In the genomic region with DNA sequence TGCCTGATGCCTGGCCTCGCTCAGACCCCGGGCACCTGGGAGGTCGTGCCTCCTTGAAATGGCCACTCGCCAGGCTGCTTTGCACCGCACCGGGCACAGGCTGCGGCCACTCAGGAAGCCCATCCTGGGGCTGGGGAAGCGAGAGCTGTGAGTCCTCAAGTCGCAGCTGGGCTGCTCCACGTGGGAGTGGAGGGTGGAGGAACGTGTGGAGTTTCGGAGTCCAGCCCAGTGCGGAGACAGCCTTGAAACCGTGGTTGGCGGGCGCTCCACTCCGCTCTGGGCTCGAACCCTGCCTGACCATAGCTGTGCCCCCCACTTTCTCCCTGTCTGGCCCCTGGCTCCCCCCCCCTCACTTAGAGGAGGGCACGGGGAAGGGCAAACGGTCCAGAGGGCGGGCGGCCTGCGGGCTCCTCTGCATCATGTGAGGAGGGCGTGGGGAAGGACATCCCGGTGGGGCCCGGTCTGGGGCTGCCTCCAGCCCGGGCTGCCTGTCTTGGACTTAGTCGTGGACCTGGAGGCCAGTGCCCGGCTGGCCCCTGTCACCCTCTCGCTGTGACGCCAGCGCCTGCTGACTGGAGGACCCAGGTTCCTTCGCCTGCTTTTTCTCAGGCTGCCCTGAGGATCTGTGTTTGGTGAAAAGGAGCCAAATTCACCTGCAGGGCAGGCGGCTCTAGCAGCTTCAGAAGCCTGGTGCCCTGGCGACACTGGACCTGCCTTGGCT, we compare ENCODE assay signal across 9 cellular contexts. TPM values are rescaled to one million over a fixed set of nuclear protein-coding genes. Genes with fewer than 3 reads are reported as not detected.
A peak's percentile ranks its signal among the peaks of the same experiment; 100 is the strongest.
DNase-seq lines count a peak whose midpoint lies in the region; ATAC-seq and TF ChIP-seq lines count a peak whose summit lies in the region.
"Had no signal": no experiment of that assay in that cellular context is flagged by ENCODE, and none has a peak within 500 bp of the region (broad histone marks: within the 10 kb centered on the region; RNA-seq: fewer than 3 reads in every experiment).

No MANE protein-coding gene starts in this region.

- H2BK15ac ChIP-seq in neuronal stem cell (ENCODE audit: low read length): no peak overlapping the region

- peak overlapping the region; percentile 17 for H4K8ac ChIP-seq in neuronal stem cell (ENCODE audit: low read depth, low read length)

- H3K36me3 Mint-ChIP-seq in CD4-positive, alpha-beta memory T cell: peaks cover 19 to 45% of the 10 kb centered on the region in 2 donors

- H3K27me3 Mint-ChIP-seq in CD4-positive, alpha-beta memory T cell: no peaks in the 10 kb centered on the region

- H3K23ac ChIP-seq in neuronal stem cell (ENCODE audit: low read depth, low read length, poor library complexity): peak overlapping the region; percentile 85

- H2AFZ ChIP-seq in fibroblast of lung (ENCODE audit: low read length): no peak overlapping the region
- H2AFZ ChIP-seq in neuronal stem cell (ENCODE audit: low read length): no peak overlapping the region

- H3K79me2 ChIP-seq in fibroblast of lung (ENCODE audit: control insufficient read depth, insufficient read depth, low read length): peaks cover 68% of the 10 kb centered on the region

- H3K4me1 Mint-ChIP-seq in CD4-positive, alpha-beta memory T cell: peaks cover 15 to 39% (median 27%) of the 10 kb centered on the region in 4 donors

- H3K4me3 Mint-ChIP-seq in CD4-positive, alpha-beta memory T cell: peak overlapping the region in 7 of 8 donors; percentile 22 to 99 (median 95)

- peaks cover 38% of the 10 kb centered on the region for H3K4me1 ChIP-seq in CD4-positive, alpha-beta memory T cell (ENCODE audit: insufficient read depth, low read length)
- H3K4me1 ChIP-seq in RWPE2 (ENCODE audit: insufficient read depth, poor library complexity, severe bottlenecking): peaks cover 9% of the 10 kb centered on the region
- H3K4me1 ChIP-seq in fibroblast of lung (ENCODE audit: control insufficient read depth, extremely low read depth, insufficient read depth, low read length): peaks cover 10% of the 10 kb centered on the region
- peaks cover 12 to 13% of the 10 kb centered on the region in 2 donors for H3K4me1 ChIP-seq in neuronal stem cell (ENCODE audit: control insufficient read depth in 2 of 2, insufficient read depth in 1 of 2, low read depth in 1 of 2, low read length in 2 of 2)

- TF ChIP-seq CTCF in RWPE2 (IDR thresholded peaks at IDR 0.05; ENCODE audit: poor library complexity, severe bottlenecking) (no peak), fibroblast of lung (conservative IDR thresholded peaks at IDR 0.05 in 1 of 2, IDR thresholded peaks at IDR 0.05 in 1 of 2; ENCODE audit: low read depth in 1 of 2, low read length in 2 of 2) (no peak)

- intact Hi-C loops in CD4-positive, alpha-beta memory T cell (cut with micrococcal nuclease): no loop called here

- CTCF ChIA-PET in CD4-positive, alpha-beta memory T cell (lab: Charles Lee; ENCODE audit: partially characterized antibody): no interaction called here

- peaks cover 38% of the 10 kb centered on the region for H3K36me3 ChIP-seq in CD4-positive, alpha-beta memory T cell (ENCODE audit: insufficient read depth, low read length)
- H3K36me3 ChIP-seq in RWPE2 (ENCODE audit: low read depth) (peaks cover 60% of the 10 kb centered on the region), fibroblast of lung (ENCODE audit: control insufficient read depth, insufficient read depth, low read length) (peaks cover 29% of the 10 kb centered on the region), neuronal stem cell (replicated peaks in 1 of 2; ENCODE audit: control insufficient read depth in 2 of 2, insufficient read depth in 2 of 2, low read length in 2 of 2) (peaks cover 42 to 66% of the 10 kb centered on the region in 2 donors)

- H3K9me3 Mint-ChIP-seq in CD4-positive, alpha-beta memory T cell: no peaks in the 10 kb centered on the region

- H2BK5ac ChIP-seq in neuronal stem cell (ENCODE audit: low read length): peak overlapping the region; percentile 35

- no CpG with 5 or more reads among the region's 35 CpGs for WGBS in neuronal stem cell (ENCODE audit: extremely low coverage in 2 of 2, insufficient read length in 2 of 2, insufficient replicate concordance in 1 of 2), 2 donors

- peak overlapping the region; percentile 61 for H3K14ac ChIP-seq in neuronal stem cell (ENCODE audit: low read length)

- no peaks in the 10 kb centered on the region for H3K9me3 ChIP-seq in CD4-positive, alpha-beta memory T cell (ENCODE audit: control insufficient read depth in 1 of 2, low read length in 2 of 2)
- H3K9me3 ChIP-seq in RWPE2 (ENCODE audit: severe bottlenecking) (no peaks in the 10 kb centered on the region), fibroblast of lung (ENCODE audit: control insufficient read depth, insufficient read depth, low read depth, low read length) (no peaks in the 10 kb centered on the region), neuronal stem cell (replicated peaks in 1 of 2; ENCODE audit: control insufficient read depth in 2 of 2, insufficient read depth in 1 of 2, low read depth in 1 of 2, low read length in 2 of 2) (no peaks in the 10 kb centered on the region)

- peak overlapping the region; percentile 68 for H3K27ac ChIP-seq in CD4-positive, alpha-beta memory T cell (ENCODE audit: low read depth, low read length)
- H3K27ac ChIP-seq in RWPE2 (ENCODE audit: poor library complexity, severe bottlenecking) (no peak overlapping the region), fibroblast of lung (ENCODE audit: insufficient read depth, low read length) (peak overlapping the region; percentile 23), neuronal stem cell (replicated peaks; ENCODE audit: low read length) (no peak overlapping the region)

- no peak overlapping the region for H2BK120ac ChIP-seq in neuronal stem cell (ENCODE audit: low read depth, low read length)

- H4K91ac ChIP-seq in neuronal stem cell (ENCODE audit: low read depth, low read length, poor library complexity): no peak overlapping the region

- H3K18ac ChIP-seq in neuronal stem cell (ENCODE audit: low read length): no peak overlapping the region

- no peak overlapping the region for H3K4ac ChIP-seq in neuronal stem cell (ENCODE audit: low read length)

- H3K79me1 ChIP-seq in neuronal stem cell (ENCODE audit: low read depth, low read length): peaks cover 30% of the 10 kb centered on the region

- POLR2A ChIA-PET in CD4-positive, alpha-beta memory T cell (lab: Charles Lee; ENCODE audit: partially characterized antibody): interaction anchor here (1.4 to 2.2 kb wide), 2 partner anchors 21 to 35 kb away, joined by 4 to 6 read pairs; no protein-coding TSS in a partner anchor

- peak overlapping the region in 1 of 7 donors; percentile 94 for H3K27ac Mint-ChIP-seq in CD4-positive, alpha-beta memory T cell

- H4K20me1 ChIP-seq in fibroblast of lung (ENCODE audit: control insufficient read depth, extremely low read depth, insufficient read depth, low read length): peaks cover 3% of the 10 kb centered on the region

- ATAC-seq in RWPE2 (ENCODE audit: low read depth) (no peak), GM19324 (IDR thresholded peaks at IDR 0.05; ENCODE audit: low FRiP score, unreplicated experiment) (no peak), GM19395 (IDR thresholded peaks at IDR 0.05; ENCODE audit: unreplicated experiment) (no peak), HG03108 (IDR thresholded peaks at IDR 0.05; ENCODE audit: unreplicated experiment) (no peak), HG03196 (IDR thresholded peaks at IDR 0.05; ENCODE audit: unreplicated experiment) (no peak)

- DNase-seq in CD4-positive, alpha-beta memory T cell: no peak
- DNase-seq in RWPE2 (ENCODE audit: low spot score) (peak; percentile 51), fibroblast of lung (ENCODE audit: low read depth in 2 of 2) (peak in 1 of 2 donors; percentile 25), neuronal stem cell (ENCODE audit: low spot score) (no peak)

- no peaks in the 10 kb centered on the region for H3K27me3 ChIP-seq in CD4-positive, alpha-beta memory T cell (ENCODE audit: insufficient read depth, low read length)
- no peaks in the 10 kb centered on the region for H3K27me3 ChIP-seq in RWPE2 (ENCODE audit: insufficient read depth, poor library complexity, severe bottlenecking)
- no peaks in the 10 kb centered on the region for H3K27me3 ChIP-seq in fibroblast of lung (ENCODE audit: control insufficient read depth, insufficient read depth, low read length)
- H3K27me3 ChIP-seq in neuronal stem cell (ENCODE audit: control insufficient read depth in 3 of 3, insufficient read depth in 3 of 3, low read depth in 1 of 3, low read length in 3 of 3): no peaks in the 10 kb centered on the region

- peak overlapping the region; percentile 30 for H3K9ac ChIP-seq in fibroblast of lung (ENCODE audit: insufficient read depth, low read length)
- H3K9ac ChIP-seq in neuronal stem cell (ENCODE audit: low read depth, low read length, poor library complexity): peak overlapping the region; percentile 88

- peak overlapping the region in 1 of 2 donors; percentile 68 for H3K4me3 ChIP-seq in CD4-positive, alpha-beta memory T cell (ENCODE audit: low read length in 2 of 2)
- H3K4me3 ChIP-seq in RWPE2 (ENCODE audit: severe bottlenecking) (peak overlapping the region; percentile 46), fibroblast of lung (replicated peaks in 1 of 4; ENCODE audit: control extremely low read depth in 1 of 4, insufficient read depth in 1 of 4, low read depth in 3 of 4, low read length in 4 of 4) (peak overlapping the region; percentile 66 to 96 (median 90)), neuronal stem cell (ENCODE audit: low read length in 2 of 2) (peak overlapping the region; percentile 96 to 99)

- no peak overlapping the region for H2AK5ac ChIP-seq in neuronal stem cell (ENCODE audit: low read depth, low read length)

- peak overlapping the region; percentile 30 for H2BK12ac ChIP-seq in neuronal stem cell (ENCODE audit: low read length)

- H3K4me2 ChIP-seq in fibroblast of lung (ENCODE audit: extremely low read depth, insufficient read depth, low read length): peak overlapping the region; percentile 73
- peak overlapping the region; percentile 81 for H3K4me2 ChIP-seq in neuronal stem cell (ENCODE audit: insufficient read depth, low read length, poor library complexity, severe bottlenecking)

RNA-seq across cellular contexts. Expression of a gene that starts 2.5 kb away (rescaled TPM):
- total RNA-seq in CD4-positive, alpha-beta memory T cell: 100 to 1,000 TPM; 170 to 177 TPM
- 100 to 1,000 TPM; 100 to 106 TPM for polyA plus RNA-seq in CD4-positive, alpha-beta memory T cell
- total RNA-seq in fibroblast of lung: 42.1 and 44.4 TPM in 2 replicates
- 142 and 202 TPM in 2 replicates for polyA plus RNA-seq in fibroblast of lung
- 119 and 157 TPM in 2 replicates for polyA plus RNA-seq in fibroblast of lung (2012)
- 27.7 and 27.9 TPM in 2 replicates for polyA minus RNA-seq in fibroblast of lung (ENCODE audit: low replicate concordance)
- polyA plus RNA-seq in neuronal stem cell (2013, experiment 1 of 2): 253 TPM
- 258 TPM for polyA plus RNA-seq in neuronal stem cell (2013, experiment 2 of 2)

RNA-seq across cellular contexts. Expression of a gene that starts 21.5 kb away (rescaled TPM):
- total RNA-seq in CD4-positive, alpha-beta memory T cell: 10 to 100 TPM; 18.3 to 19.7 TPM
- polyA plus RNA-seq in CD4-positive, alpha-beta memory T cell: 1 to 10 TPM; 1.0 to 6.7 TPM
- 0.26 and 0.83 TPM in 2 replicates for total RNA-seq in fibroblast of lung
- polyA plus RNA-seq in fibroblast of lung: 0.19 and 0.22 TPM in 2 replicates
- polyA plus RNA-seq in fibroblast of lung (2012): 0.58 and 0.73 TPM in 2 replicates
- 0.11 and 2.9 TPM in 2 replicates for polyA minus RNA-seq in fibroblast of lung (ENCODE audit: low replicate concordance)
- 3.1 TPM for polyA plus RNA-seq in neuronal stem cell (2013, experiment 1 of 2)
- 2.9 TPM for polyA plus RNA-seq in neuronal stem cell (2013, experiment 2 of 2)

RNA-seq across cellular contexts. Expression of a gene that starts 39.8 kb away (rescaled TPM):
- 10 to 100 TPM; 38.1 to 40.3 TPM for total RNA-seq in CD4-positive, alpha-beta memory T cell
- polyA plus RNA-seq in CD4-positive, alpha-beta memory T cell: 100 to 1,000 TPM in 1 of 2 donors, 10 to 100 TPM in 1; 99.0 to 116 TPM
- 74.7 and 77.6 TPM in 2 replicates for total RNA-seq in fibroblast of lung
- 36.2 and 41.9 TPM in 2 replicates for polyA plus RNA-seq in fibroblast of lung
- 65.9 and 94.7 TPM in 2 replicates for polyA plus RNA-seq in fibroblast of lung (2012)
- polyA minus RNA-seq in fibroblast of lung (ENCODE audit: low replicate concordance): 23.6 and 25.5 TPM in 2 replicates
- 32.4 TPM for polyA plus RNA-seq in neuronal stem cell (2013, experiment 1 of 2)
- polyA plus RNA-seq in neuronal stem cell (2013, experiment 2 of 2): 29.6 TPM

RNA-seq across cellular contexts. Expression of a gene that starts 39.8 kb away (rescaled TPM):
- total RNA-seq in CD4-positive, alpha-beta memory T cell: 10 to 100 TPM; 58.7 to 61.5 TPM
- 10 to 100 TPM; 51.8 to 53.7 TPM for polyA plus RNA-seq in CD4-positive, alpha-beta memory T cell
- 38.8 and 40.8 TPM in 2 replicates for total RNA-seq in fibroblast of lung
- polyA plus RNA-seq in fibroblast of lung: 43.2 and 44.6 TPM in 2 replicates
- polyA plus RNA-seq in fibroblast of lung (2012): 39.7 and 43.4 TPM in 2 replicates
- polyA minus RNA-seq in fibroblast of lung (ENCODE audit: low replicate concordance): 12.8 and 47.4 TPM in 2 replicates
- polyA plus RNA-seq in neuronal stem cell (2013, experiment 1 of 2): 14.7 TPM
- polyA plus RNA-seq in neuronal stem cell (2013, experiment 2 of 2): 13.2 TPM

RNA-seq across cellular contexts. Expression of a gene that starts 56.0 kb away (rescaled TPM):
- total RNA-seq in CD4-positive, alpha-beta memory T cell: not detected
- polyA plus RNA-seq in CD4-positive, alpha-beta memory T cell: not detected
- total RNA-seq in fibroblast of lung: not detected in 2 replicates
- polyA plus RNA-seq in fibroblast of lung: not detected in 2 replicates
- polyA plus RNA-seq in fibroblast of lung (2012): not detected in 2 replicates
- polyA minus RNA-seq in fibroblast of lung (ENCODE audit: low replicate concordance): not detected in 2 replicates
- polyA plus RNA-seq in neuronal stem cell (2013, experiment 1 of 2): 0.06 TPM
- not detected for polyA plus RNA-seq in neuronal stem cell (2013, experiment 2 of 2)
- total RNA-seq: RPMI7951 had no signal

Comparison
In these comparisons a context has a peak if more than half of its experiments do, and no peak if none do; other contexts are left out.
1. H3K27ac ChIP-seq: peak in CD4-positive, alpha-beta memory T cell (single experiment) and fibroblast of lung (single experiment); none in RWPE2 (single experiment) and neuronal stem cell (single experiment).
2. RNA of a gene that starts 21.5 kb away (total RNA-seq): 18.3 to 19.7 TPM in CD4-positive, alpha-beta memory T cell; 0.26 to 0.83 TPM in fibroblast of lung; every median in the first group is over 10 times any median in the second.